2 cellular contexts compared by ENCODE assay signal in the genomic region with DNA sequence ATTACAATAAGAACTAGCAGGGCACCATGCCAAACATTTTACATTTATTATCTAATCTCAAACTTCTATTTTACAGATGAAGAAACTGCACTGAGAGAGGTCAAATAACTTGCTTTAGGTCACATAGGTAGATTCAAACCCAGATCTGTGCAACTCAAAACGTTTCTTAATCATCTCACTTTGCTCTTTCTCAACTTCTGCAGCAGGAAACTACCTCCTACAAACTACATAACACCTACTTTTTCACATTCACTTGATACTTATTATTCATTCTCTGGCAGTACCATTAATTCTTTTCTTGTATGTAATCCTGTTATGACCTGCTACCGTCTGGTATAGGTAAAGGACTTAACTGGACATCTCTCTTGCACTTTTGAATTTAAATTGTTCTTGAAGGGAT.
TF ChIP-seq lines count a peak whose summit lies in the region.

No MANE protein-coding gene starts in this region.

TF ChIP-seq in HepG2, 621 proteins besides CTCF, POLR2A, EP300 and RAD21:
- TF ChIP-seq NFE2L2 (IDR thresholded peaks at IDR 0.05; ENCODE audit: low read length) (no peak), MBD4 (IDR thresholded peaks at IDR 0.05; ENCODE audit: borderline replicate concordance, low read length) (no peak), TCF7L2 (IDR thresholded peaks at IDR 0.05; ENCODE audit: low read depth, low read length) (no peak)
- TF ChIP-seq, protein P1, sequence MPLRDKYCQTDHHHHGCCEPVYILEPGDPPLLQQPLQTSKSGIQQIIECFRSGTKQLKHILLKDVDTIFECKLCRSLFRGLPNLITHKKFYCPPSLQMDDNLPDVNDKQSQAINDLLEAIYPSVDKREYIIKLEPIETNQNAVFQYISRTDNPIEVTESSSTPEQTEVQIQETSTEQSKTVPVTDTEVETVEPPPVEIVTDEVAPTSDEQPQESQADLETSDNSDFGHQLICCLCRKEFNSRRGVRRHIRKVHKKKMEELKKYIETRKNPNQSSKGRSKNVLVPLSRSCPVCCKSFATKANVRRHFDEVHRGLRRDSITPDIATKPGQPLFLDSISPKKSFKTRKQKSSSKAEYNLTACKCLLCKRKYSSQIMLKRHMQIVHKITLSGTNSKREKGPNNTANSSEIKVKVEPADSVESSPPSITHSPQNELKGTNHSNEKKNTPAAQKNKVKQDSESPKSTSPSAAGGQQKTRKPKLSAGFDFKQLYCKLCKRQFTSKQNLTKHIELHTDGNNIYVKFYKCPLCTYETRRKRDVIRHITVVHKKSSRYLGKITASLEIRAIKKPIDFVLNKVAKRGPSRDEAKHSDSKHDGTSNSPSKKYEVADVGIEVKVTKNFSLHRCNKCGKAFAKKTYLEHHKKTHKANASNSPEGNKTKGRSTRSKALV (CRISPR knock-in tag; IDR thresholded peaks at IDR 0.05): 0 out of 2 replicates have a peak, but pooled peaks have one; percentile 15
- TF ChIP-seq, protein P2, sequence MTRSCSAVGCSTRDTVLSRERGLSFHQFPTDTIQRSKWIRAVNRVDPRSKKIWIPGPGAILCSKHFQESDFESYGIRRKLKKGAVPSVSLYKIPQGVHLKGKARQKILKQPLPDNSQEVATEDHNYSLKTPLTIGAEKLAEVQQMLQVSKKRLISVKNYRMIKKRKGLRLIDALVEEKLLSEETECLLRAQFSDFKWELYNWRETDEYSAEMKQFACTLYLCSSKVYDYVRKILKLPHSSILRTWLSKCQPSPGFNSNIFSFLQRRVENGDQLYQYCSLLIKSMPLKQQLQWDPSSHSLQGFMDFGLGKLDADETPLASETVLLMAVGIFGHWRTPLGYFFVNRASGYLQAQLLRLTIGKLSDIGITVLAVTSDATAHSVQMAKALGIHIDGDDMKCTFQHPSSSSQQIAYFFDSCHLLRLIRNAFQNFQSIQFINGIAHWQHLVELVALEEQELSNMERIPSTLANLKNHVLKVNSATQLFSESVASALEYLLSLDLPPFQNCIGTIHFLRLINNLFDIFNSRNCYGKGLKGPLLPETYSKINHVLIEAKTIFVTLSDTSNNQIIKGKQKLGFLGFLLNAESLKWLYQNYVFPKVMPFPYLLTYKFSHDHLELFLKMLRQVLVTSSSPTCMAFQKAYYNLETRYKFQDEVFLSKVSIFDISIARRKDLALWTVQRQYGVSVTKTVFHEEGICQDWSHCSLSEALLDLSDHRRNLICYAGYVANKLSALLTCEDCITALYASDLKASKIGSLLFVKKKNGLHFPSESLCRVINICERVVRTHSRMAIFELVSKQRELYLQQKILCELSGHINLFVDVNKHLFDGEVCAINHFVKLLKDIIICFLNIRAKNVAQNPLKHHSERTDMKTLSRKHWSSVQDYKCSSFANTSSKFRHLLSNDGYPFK (CRISPR knock-in tag; IDR thresholded peaks at IDR 0.05; ENCODE audit: borderline replicate concordance): no peak

TF ChIP-seq in GM12891, 5 proteins besides CTCF, POLR2A, EP300 and RAD21:
- TF ChIP-seq POU2F2 (IDR thresholded peaks at IDR 0.05; ENCODE audit: low read depth, low read length) (no peak), TAF1 (IDR thresholded peaks at IDR 0.05; ENCODE audit: low read depth, low read length) (no peak), POLR2AphosphoS5 (IDR thresholded peaks at IDR 0.05; ENCODE audit: low read depth, low read length) (no peak), PAX5 (IDR thresholded peaks at IDR 0.05; ENCODE audit: insufficient read depth, low read length, severe bottlenecking) (no peak), SPI1 (IDR thresholded peaks at IDR 0.05; ENCODE audit: low read depth, low read length) (no peak)
